18 cellular contexts compared by ENCODE assay signal in the genomic region with DNA sequence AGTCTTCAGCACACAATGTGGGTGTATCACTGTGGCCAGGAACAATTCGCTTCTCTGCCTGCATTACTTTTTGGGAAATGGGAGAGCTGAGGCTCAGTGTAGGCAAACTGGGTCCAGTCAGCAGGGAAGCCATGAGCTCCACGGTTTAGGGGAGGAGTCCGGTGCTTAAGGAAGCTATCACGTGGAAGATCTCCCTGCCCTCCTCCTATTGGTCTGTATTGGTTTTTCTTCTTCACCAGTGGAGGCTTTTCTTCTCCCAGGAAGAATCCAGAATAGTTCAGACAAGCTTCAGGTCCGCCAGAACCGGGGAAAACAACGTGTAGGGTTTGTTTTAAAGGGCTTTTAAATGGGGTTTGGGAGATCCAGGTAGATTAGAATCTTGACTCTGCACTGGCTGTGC.
DNase-seq lines count a peak whose midpoint lies in the region; FAIRE-seq and TF ChIP-seq lines count a peak whose summit lies in the region.
"Had no signal": no experiment of that assay in that cellular context is flagged by ENCODE, and none has a peak within 500 bp of the region (broad histone marks: within the 10 kb centered on the region; RNA-seq: fewer than 3 reads in every experiment).

No MANE protein-coding gene starts in this region.

- peak overlapping the region; percentile 2 for H2AK5ac ChIP-seq in mesendoderm (ENCODE audit: low read length)

- no peak overlapping the region for H2BK15ac ChIP-seq in mesendoderm (replicated peaks; ENCODE audit: low read depth)

- peak overlapping the region; percentile 98 for H3K27ac ChIP-seq in PC-9
- no peak overlapping the region for H3K27ac ChIP-seq in endodermal cell (ENCODE audit: low read depth, low read length)
- no peak overlapping the region for H3K27ac ChIP-seq in mesendoderm (ENCODE audit: low read depth, low read length)
- H3K27ac ChIP-seq: KMS-11 had no signal

- H3F3A ChIP-seq in PC-9 (ENCODE audit: insufficient read depth, low read depth), result peaks cover 45% of the 10 kb centered on the region

- peak overlapping the region; percentile 71 for H3K56ac ChIP-seq in mesendoderm (ENCODE audit: low read length)

- H2BK120ac ChIP-seq in mesendoderm (ENCODE audit: low read depth, low read length), result no peak overlapping the region

- H3K27ac Mint-ChIP-seq in endodermal cell (peak overlapping the region; percentile 75), type B pancreatic cell (peak overlapping the region; percentile 95)

- peak overlapping the region; percentile 99 for H3K4me2 ChIP-seq in PC-9
- H3K4me2 ChIP-seq in mesendoderm (ENCODE audit: low read length), result no peak overlapping the region
- H3K4me2 ChIP-seq: KMS-11 had no signal

- no peaks in the 10 kb centered on the region for H3K9me3 ChIP-seq in PC-9 (ENCODE audit: insufficient read depth, low read depth)
- H3K9me3 ChIP-seq in endodermal cell (ENCODE audit: control insufficient read depth, low read length), result no peaks in the 10 kb centered on the region

- H3K4me1 ChIP-seq in PC-9 (replicated peaks; ENCODE audit: insufficient read depth) (peaks cover 23% of the 10 kb centered on the region), endodermal cell (ENCODE audit: control insufficient read depth, insufficient read depth, low read length) (peaks cover 13% of the 10 kb centered on the region), mesendoderm (ENCODE audit: control insufficient read depth, low read depth, low read length) (peaks cover 23% of the 10 kb centered on the region)

- no TSS peak for BruUV-seq in PC-9 (replicated peaks; lab: Mats Ljungman, UMichigan)

- POLR2A ChIA-PET in PC-9 (lab: Charles Lee; ENCODE audit: unreplicated experiment), result interaction anchor here (0.7 to 3.4 kb wide), 7 partner anchors 17 to 64 kb away, joined by 3 to 77 read pairs (median 17); no protein-coding TSS in a partner anchor

- no peak for TF ChIP-seq POLR2A in H54 (IDR thresholded peaks at IDR 0.05; ENCODE audit: low read depth, low read length)

- H4K8ac ChIP-seq in mesendoderm (ENCODE audit: low read depth, low read length), result no peak overlapping the region

- H4K20me1 ChIP-seq in PC-9 (ENCODE audit: insufficient read depth), result no peaks in the 10 kb centered on the region

- H3K36me3 ChIP-seq in PC-9 (ENCODE audit: low read depth), result peaks cover 31% of the 10 kb centered on the region
- H3K36me3 ChIP-seq in endodermal cell (ENCODE audit: control insufficient read depth, insufficient read depth, low read length), result no peaks in the 10 kb centered on the region
- H3K36me3 ChIP-seq in mesendoderm (ENCODE audit: control insufficient read depth, insufficient read depth, low read length), result no peaks in the 10 kb centered on the region

- CTCF ChIA-PET in PC-9 (lab: Charles Lee), result interaction anchor here (0.5 to 1.4 kb wide), 4 partner anchors 14 to 803 kb away, joined by 3 to 8 read pairs (median 3); no protein-coding TSS in a partner anchor

- H3K4me1 Mint-ChIP-seq in endodermal cell (peaks cover 87% of the 10 kb centered on the region), type B pancreatic cell (ENCODE audit: unreplicated experiment) (peaks cover 28% of the 10 kb centered on the region)

- peaks cover 6% of the 10 kb centered on the region for H3K79me1 ChIP-seq in mesendoderm (ENCODE audit: low read length)

- H2BK5ac ChIP-seq in mesendoderm (ENCODE audit: low read length), result no peak overlapping the region

- H3K27me3 Mint-ChIP-seq in endodermal cell (ENCODE audit: insufficient read depth) (peaks cover 2% of the 10 kb centered on the region), type B pancreatic cell (peaks cover 3% of the 10 kb centered on the region)

- no peak overlapping the region for H4K5ac ChIP-seq in mesendoderm (ENCODE audit: low read length)

- TF ChIP-seq CTCF in PC-9 (conservative IDR thresholded peaks at IDR 0.05) (no peak), endodermal cell (conservative IDR thresholded peaks at IDR 0.05) (no peak), type B pancreatic cell (conservative IDR thresholded peaks at IDR 0.05) (no peak)

- H3K36me3 Mint-ChIP-seq in endodermal cell (ENCODE audit: low read depth), result peaks cover 26% of the 10 kb centered on the region
- peaks cover 12% of the 10 kb centered on the region for H3K36me3 Mint-ChIP-seq in type B pancreatic cell

- H3K4me3 ChIP-seq in PC-9 (peak overlapping the region; percentile 100; the same call in 1 of the 2 replicates), endodermal cell (ENCODE audit: low read length) (no peak overlapping the region), mesendoderm (ENCODE audit: low read length) (no peak overlapping the region)

- H3K27me3 ChIP-seq in PC-9 (ENCODE audit: insufficient read depth, low read depth) (no peaks in the 10 kb centered on the region), endodermal cell (ENCODE audit: control insufficient read depth, insufficient read depth, low read length, poor library complexity, severe bottlenecking) (peaks cover 11% of the 10 kb centered on the region), mesendoderm (ENCODE audit: insufficient read depth, low read length, poor library complexity) (no peaks in the 10 kb centered on the region)

- H2AFZ ChIP-seq in PC-9, result no peak overlapping the region

- H3K9ac ChIP-seq in endodermal cell (ENCODE audit: extremely low read depth, low read length, poor library complexity, severe bottlenecking) (no peak overlapping the region), mesendoderm (ENCODE audit: low read length) (no peak overlapping the region)
- H3K9ac ChIP-seq: KMS-11 had no signal

- H3K4me3 Mint-ChIP-seq in endodermal cell, result peak overlapping the region; percentile 80
- H3K4me3 Mint-ChIP-seq in type B pancreatic cell, result peak overlapping the region; percentile 90

- H3K18ac ChIP-seq in mesendoderm (ENCODE audit: low read length), result peak overlapping the region; percentile 55

- no peak overlapping the region for H3K23ac ChIP-seq in mesendoderm (ENCODE audit: low read length)

- no peaks in the 10 kb centered on the region for H3K9me2 ChIP-seq in PC-9 (ENCODE audit: insufficient read depth)

- intact Hi-C loops in PC-9 (cut with micrococcal nuclease; ENCODE audit: unreplicated experiment), result loop anchor here (10.0 kb wide), 1 partner anchor 228 kb away; a partner anchor contains a TSS

- WGBS in endodermal cell (ENCODE audit: insufficient coverage in 1 of 2, insufficient read length in 1 of 2), 2 experiments, result 81 to 86% methylated on average over 3 to 7 of the region's 7 CpGs
- no CpG with 5 or more reads among the region's 7 CpGs for WGBS in mesendoderm (ENCODE audit: extremely low coverage, insufficient coverage, low lambda C conversion rate)

- peaks cover 36% of the 10 kb centered on the region for H3K79me2 ChIP-seq in PC-9 (ENCODE audit: low read depth)
- H3K79me2 ChIP-seq in mesendoderm (ENCODE audit: control insufficient read depth, insufficient read depth, low read length), result peaks cover 10% of the 10 kb centered on the region

- FAIRE-seq in H54 (lab: Jason Lieb, UNC), result no peak
- FAIRE-seq: HepG2, RCC 7860 had no signal

- DNase-seq in PC-9, result no peak
- DNase-seq in endodermal cell, result no peak
- no peak for DNase-seq in mesendoderm
- DNase-seq in type B pancreatic cell (ENCODE audit: extremely low spot score, unreplicated experiment), result no peak
- DNase-seq in amniotic stem cell (lab: John Stamatoyannopoulos, UW), result no peak
- no peak for DNase-seq in H54 (ENCODE audit: insufficient read length, low spot score)
- no peak for DNase-seq in NCI-H446 (lab: John Stamatoyannopoulos, UW)
- DNase-seq: AML-193, DMS53, MM.1S, NCI-H1105, NCI-H1694 treated with DMSO at 0.1 percent for 48 hours, NCI-H446 treated with DMSO at 0.1 percent for 48 hours, NCI-H774, SIG-M5 had no signal

- no peak overlapping the region for H3K4ac ChIP-seq in mesendoderm (ENCODE audit: low read depth, low read length)

- no peaks in the 10 kb centered on the region for H3K9me3 Mint-ChIP-seq in endodermal cell
- H3K9me3 Mint-ChIP-seq in type B pancreatic cell, result no peaks in the 10 kb centered on the region
